Comparison of ENCODE assay signal across 1 cellular context in genomic region chr3:107366766-107367165, GRCh38.
TF ChIP-seq lines count a peak whose summit lies in the region.

No MANE protein-coding gene starts in this region.

TF ChIP-seq in K562, 482 proteins besides CTCF, POLR2A, EP300 and RAD21 (continued from another document):
- TF ChIP-seq, protein P1, sequence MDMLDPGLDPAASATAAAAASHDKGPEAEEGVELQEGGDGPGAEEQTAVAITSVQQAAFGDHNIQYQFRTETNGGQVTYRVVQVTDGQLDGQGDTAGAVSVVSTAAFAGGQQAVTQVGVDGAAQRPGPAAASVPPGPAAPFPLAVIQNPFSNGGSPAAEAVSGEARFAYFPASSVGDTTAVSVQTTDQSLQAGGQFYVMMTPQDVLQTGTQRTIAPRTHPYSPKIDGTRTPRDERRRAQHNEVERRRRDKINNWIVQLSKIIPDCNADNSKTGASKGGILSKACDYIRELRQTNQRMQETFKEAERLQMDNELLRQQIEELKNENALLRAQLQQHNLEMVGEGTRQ (CRISPR knock-in tag; IDR thresholded peaks at IDR 0.05): no peak
